Comparison of ENCODE assay signal across 17 cellular contexts in the genomic region with DNA sequence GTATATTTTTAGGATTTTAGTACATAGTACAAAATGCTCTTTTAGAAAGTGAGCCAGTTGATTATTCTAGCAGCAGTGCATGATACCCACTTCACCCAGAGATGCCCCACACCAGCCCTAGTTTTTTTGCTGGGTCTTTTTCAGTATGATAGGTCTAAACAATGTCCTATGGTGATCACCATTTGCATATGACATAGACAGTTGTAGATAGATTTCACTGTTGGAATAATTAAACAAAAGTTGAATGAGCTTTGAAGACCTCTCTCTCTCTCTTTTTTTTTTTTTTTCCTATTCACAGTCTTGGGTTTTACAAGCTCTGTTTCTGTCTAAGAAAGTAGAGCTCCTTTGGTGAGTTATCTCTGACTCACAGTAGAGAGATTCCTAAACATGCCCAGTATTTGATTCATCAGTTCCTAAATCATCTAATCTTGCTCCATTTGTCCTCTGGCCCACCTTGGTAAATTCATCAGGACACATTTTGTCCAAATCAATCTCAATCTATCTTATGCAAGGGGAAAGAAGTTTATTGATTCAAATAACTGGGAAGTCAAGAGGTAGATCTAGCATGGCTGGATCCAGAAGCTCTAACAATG. TPM values are rescaled to one million over a fixed set of nuclear protein-coding genes. Genes with fewer than 3 reads are reported as not detected.
DNase-seq lines count a peak whose midpoint lies in the region; ATAC-seq and TF ChIP-seq lines count a peak whose summit lies in the region.
"Had no signal": no experiment of that assay in that cellular context is flagged by ENCODE, and none has a peak within 500 bp of the region (broad histone marks: within the 10 kb centered on the region; RNA-seq: fewer than 3 reads in every experiment).

No MANE protein-coding gene starts in this region.

- TF ChIP-seq EP300 in gastroesophageal sphincter (IDR thresholded peaks at IDR 0.05), result no peak

- H3K9ac ChIP-seq in adipocyte (ENCODE audit: low read length), result no peak overlapping the region

- H3K36me3 ChIP-seq in adipocyte (ENCODE audit: control insufficient read depth, insufficient read depth, low read length, severe bottlenecking) (no peaks in the 10 kb centered on the region), vagina (no peaks in the 10 kb centered on the region), gastroesophageal sphincter (no peaks in the 10 kb centered on the region)
- H3K36me3 ChIP-seq: BE2C, neutrophil had no signal

- H3K9me3 ChIP-seq in adipocyte (ENCODE audit: control insufficient read depth, low read length) (no peaks in the 10 kb centered on the region), vagina (no peaks in the 10 kb centered on the region), gastroesophageal sphincter (no peaks in the 10 kb centered on the region)
- H3K9me3 ChIP-seq: BE2C, neutrophil had no signal

- DNase-seq in AG08395 (ENCODE audit: low spot score), result peak; percentile 66
- DNase-seq in HCEC 1CT, result peak; percentile 25
- peak; percentile 14 for DNase-seq in adipocyte (ENCODE audit: low read depth)
- peak; percentile 67 to 84 for DNase-seq in foreskin keratinocyte
- no peak for DNase-seq in vagina (ENCODE audit: extremely low spot score in 2 of 2)
- DNase-seq in T-helper 2 cell, result no peak
- DNase-seq: activated CD4-positive, alpha-beta T cell treated with anti-CD3 and anti-CD28 coated beads for 4 hours; activated T-cell treated with anti-CD3 and anti-CD28 coated beads, Interleukin-2, amount 50 U/mL, for 1 hour; BE2C; DMS153; foreskin melanocyte; Right ventricle myocardium superior; stimulated activated naive CD4-positive, alpha-beta T cell had no signal

- H3K27ac ChIP-seq in foreskin keratinocyte (no peak overlapping the region), vagina (no peak overlapping the region), gastroesophageal sphincter (no peak overlapping the region)
- H3K27ac ChIP-seq: neutrophil had no signal

- ATAC-seq in foreskin keratinocyte (peak; percentile 98), GM18519 (IDR thresholded peaks at IDR 0.05; ENCODE audit: low FRiP score, unreplicated experiment) (no peak), gastroesophageal sphincter (no peak)
- ATAC-seq: sciatic nerve had no signal

- TF ChIP-seq POLR2A in vagina (IDR thresholded peaks at IDR 0.05) (no peak), gastroesophageal sphincter (IDR thresholded peaks at IDR 0.05) (no peak)

- TF ChIP-seq CTCF in foreskin keratinocyte (conservative IDR thresholded peaks at IDR 0.05), result no peak
- no peak for TF ChIP-seq CTCF in vagina (IDR thresholded peaks at IDR 0.05)
- no peak for TF ChIP-seq CTCF in gastroesophageal sphincter (IDR thresholded peaks at IDR 0.05)

- H3K4me1 ChIP-seq in adipocyte (ENCODE audit: control insufficient read depth, insufficient read depth, low read length) (peaks cover 10% of the 10 kb centered on the region), foreskin keratinocyte (peaks cover 25% of the 10 kb centered on the region), vagina (no peaks in the 10 kb centered on the region), gastroesophageal sphincter (no peaks in the 10 kb centered on the region)
- H3K4me1 ChIP-seq: BE2C had no signal

- intact Hi-C loops in vagina (cut with DNase I), result no loop called here

- H3K4me3 ChIP-seq in adipocyte (ENCODE audit: low read length) (no peak overlapping the region), vagina (no peak overlapping the region), gastroesophageal sphincter (no peak overlapping the region)

- peaks cover 3% of the 10 kb centered on the region for H3K27me3 ChIP-seq in adipocyte (replicated peaks; ENCODE audit: control insufficient read depth, insufficient read depth, low read length)
- no peaks in the 10 kb centered on the region for H3K27me3 ChIP-seq in foreskin keratinocyte
- H3K27me3 ChIP-seq in vagina, result no peaks in the 10 kb centered on the region
- no peaks in the 10 kb centered on the region for H3K27me3 ChIP-seq in gastroesophageal sphincter
- H3K27me3 ChIP-seq: neutrophil had no signal

RNA-seq across cellular contexts. Expression of a gene that starts 44.7 kb away (rescaled TPM):
- total RNA-seq in foreskin keratinocyte (9.7 and 10.3 TPM in 2 replicates), vagina (67.5 TPM), gastroesophageal sphincter (1 to 10 TPM; 1.3 to 4.7 (median 2.9) TPM)
- polyA plus RNA-seq in foreskin keratinocyte, result 2.2 and 2.6 TPM in 2 replicates

Comparison
In these comparisons a context has a peak if more than half of its experiments do, and no peak if none do; other contexts are left out.
1. DNase-seq: peak in AG08395 (single experiment), HCEC 1CT (single experiment), adipocyte (single experiment) and foreskin keratinocyte (2 of 2); none in vagina (0 of 2) and T-helper 2 cell (0 of 5).